ENCODE assay signal across 30 cellular contexts in the genomic region with DNA sequence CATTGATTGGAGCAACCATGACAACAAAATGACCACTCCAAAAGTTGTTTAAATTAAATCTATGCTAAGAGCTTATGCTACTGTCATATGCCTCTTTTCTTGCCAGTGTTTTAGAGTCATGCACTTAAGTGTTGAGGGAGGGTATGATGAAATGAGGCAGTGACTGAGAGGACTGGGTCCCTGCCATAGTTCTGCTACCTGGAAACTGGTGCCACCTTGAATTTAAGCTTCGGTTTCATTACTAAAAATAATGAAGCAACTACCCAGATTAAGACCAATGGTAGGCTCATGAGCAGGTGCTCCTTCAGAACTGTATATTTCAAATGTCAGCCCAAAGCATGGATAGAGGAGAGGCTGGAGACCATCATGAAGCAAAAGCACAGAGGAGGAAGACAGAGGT.
"Had no signal": no experiment of that assay in that cellular context is flagged by ENCODE, and none has a peak within 500 bp of the region (broad histone marks: within the 10 kb centered on the region; RNA-seq: fewer than 3 reads in every experiment).

No MANE protein-coding gene starts in this region.

- H3K27ac Mint-ChIP-seq: activated B cell treated with CpG ODN at 0.5 μM for 24 hours; activated CD4-positive, alpha-beta memory T cell treated with anti-CD3 and anti-CD28 coated beads, Interleukin-2, amount 10 ng/mL, durations not matched to agents 7 days and 5 days; activated CD4-positive, alpha-beta T cell treated with anti-CD3 and anti-CD28 coated beads for 36 hours; activated CD4-positive, alpha-beta T cell treated with anti-CD3 and anti-CD28 coated beads, Interleukin-2, amount 10 ng/mL, durations not matched to agents 7 days and 5 days; activated naive CD4-positive, alpha-beta T cell treated with anti-CD3 and anti-CD28 coated beads, Interleukin-2, amount 10 ng/mL, durations not matched to agents 7 days and 5 days; activated naive CD4-positive, alpha-beta T cell treated with anti-CD3 and anti-CD28 coated beads, Interleukin-2, amount 50 U/mL, for 24 hours; activated naive CD8-positive, alpha-beta T cell; activated T-cell treated with anti-CD3 and anti-CD28 coated beads, Interleukin-2, amount 50 U/mL, for 24 hours; activated T-helper 2 cell treated with anti-CD3 and anti-CD28 coated beads, Interferon-gamma antibody, Interleukin-2, Interleukin-4, amounts not matched to agents 10 μg/mL and 5 μg/mL and 100 μg/mL, durations not matched to agents 14 hours and 24 hours and 36 hours; T-helper 1 cell treated with Interleukin-12 subunit alpha and Interleukin-12 subunit beta and Interleukin-4 antibody, amounts not matched to agents 30 μg/mL and 1 μg/mL, for 36 hours; T-helper 2 cell treated with Interferon-gamma antibody and Interleukin-4, amounts not matched to agents 5 μg/mL and 100 μg/mL, for 36 hours had no signal

- H3K9me3 Mint-ChIP-seq: activated B cell treated with CpG ODN at 0.5 μM for 24 hours; activated CD4-positive, alpha-beta memory T cell treated with anti-CD3 and anti-CD28 coated beads, Interleukin-2, amount 10 ng/mL, durations not matched to agents 7 days and 5 days; activated CD4-positive, alpha-beta T cell treated with anti-CD3 and anti-CD28 coated beads, Interleukin-2, amount 10 ng/mL, durations not matched to agents 7 days and 5 days; activated naive CD4-positive, alpha-beta T cell treated with anti-CD3 and anti-CD28 coated beads, Interleukin-2, amount 10 ng/mL, durations not matched to agents 7 days and 5 days; activated T-cell treated with anti-CD3 and anti-CD28 coated beads, Interleukin-2, amount 50 U/mL, for 24 hours; activated T-helper 2 cell treated with anti-CD3 and anti-CD28 coated beads, Interferon-gamma antibody, Interleukin-2, Interleukin-4, amounts not matched to agents 10 μg/mL and 5 μg/mL and 100 μg/mL, durations not matched to agents 14 hours and 24 hours and 36 hours; T-helper 1 cell treated with Interleukin-12 subunit alpha and Interleukin-12 subunit beta and Interleukin-4 antibody, amounts not matched to agents 30 μg/mL and 1 μg/mL, for 36 hours; T-helper 2 cell treated with Interferon-gamma antibody and Interleukin-4, amounts not matched to agents 5 μg/mL and 100 μg/mL, for 36 hours had no signal

- H3K4me3 Mint-ChIP-seq: activated B cell treated with CpG ODN at 0.5 μM for 24 hours; activated CD4-positive, alpha-beta memory T cell treated with anti-CD3 and anti-CD28 coated beads, Interleukin-2, amount 10 ng/mL, durations not matched to agents 7 days and 5 days; activated CD4-positive, alpha-beta T cell treated with anti-CD3 and anti-CD28 coated beads for 36 hours; activated CD4-positive, alpha-beta T cell treated with anti-CD3 and anti-CD28 coated beads, Interleukin-2, amount 10 ng/mL, durations not matched to agents 7 days and 5 days; activated naive CD4-positive, alpha-beta T cell treated with anti-CD3 and anti-CD28 coated beads, Interleukin-2, amount 10 ng/mL, durations not matched to agents 7 days and 5 days; activated naive CD4-positive, alpha-beta T cell treated with anti-CD3 and anti-CD28 coated beads, Interleukin-2, amount 50 U/mL, for 24 hours; activated naive CD8-positive, alpha-beta T cell; activated T-cell treated with anti-CD3 and anti-CD28 coated beads, Interleukin-2, amount 50 U/mL, for 24 hours; T-helper 1 cell treated with Interleukin-12 subunit alpha and Interleukin-12 subunit beta and Interleukin-4 antibody, amounts not matched to agents 30 μg/mL and 1 μg/mL, for 36 hours; T-helper 2 cell treated with Interferon-gamma antibody and Interleukin-4, amounts not matched to agents 5 μg/mL and 100 μg/mL, for 36 hours had no signal

- H3K9me3 ChIP-seq: adrenal gland, body of pancreas, breast epithelium had no signal

- H3K27ac ChIP-seq: adrenal gland, body of pancreas, brain microvascular endothelial cell, breast epithelium, VCaP had no signal

- H3K4me1 ChIP-seq: adrenal gland, body of pancreas, breast epithelium had no signal

- ATAC-seq: activated CD4-positive, alpha-beta T cell treated with anti-CD3 and anti-CD28 coated beads for 36 hours; body of pancreas had no signal

- H3K4me3 ChIP-seq: adrenal gland, body of pancreas, breast epithelium had no signal

- H3K36me3 ChIP-seq: adrenal gland, brain microvascular endothelial cell, breast epithelium had no signal

- H3K27me3 ChIP-seq: adrenal gland, body of pancreas, brain microvascular endothelial cell, breast epithelium had no signal

- H3K27me3 Mint-ChIP-seq: activated B cell treated with CpG ODN at 0.5 μM for 24 hours; activated CD4-positive, alpha-beta memory T cell treated with anti-CD3 and anti-CD28 coated beads, Interleukin-2, amount 10 ng/mL, durations not matched to agents 7 days and 5 days; activated CD4-positive, alpha-beta T cell treated with anti-CD3 and anti-CD28 coated beads for 36 hours; activated CD4-positive, alpha-beta T cell treated with anti-CD3 and anti-CD28 coated beads, Interleukin-2, amount 10 ng/mL, durations not matched to agents 7 days and 5 days; activated naive CD4-positive, alpha-beta T cell treated with anti-CD3 and anti-CD28 coated beads, Interleukin-2, amount 10 ng/mL, durations not matched to agents 7 days and 5 days; activated naive CD8-positive, alpha-beta T cell; activated T-cell treated with anti-CD3 and anti-CD28 coated beads, Interleukin-2, amount 50 U/mL, for 24 hours had no signal

- H3K4me1 Mint-ChIP-seq: activated B cell treated with CpG ODN at 0.5 μM for 24 hours; activated CD4-positive, alpha-beta memory T cell treated with anti-CD3 and anti-CD28 coated beads, Interleukin-2, amount 10 ng/mL, durations not matched to agents 7 days and 5 days; activated CD4-positive, alpha-beta T cell treated with anti-CD3 and anti-CD28 coated beads for 36 hours; activated CD4-positive, alpha-beta T cell treated with anti-CD3 and anti-CD28 coated beads, Interleukin-2, amount 10 ng/mL, durations not matched to agents 7 days and 5 days; activated naive CD4-positive, alpha-beta T cell treated with anti-CD3 and anti-CD28 coated beads, Interleukin-2, amount 10 ng/mL, durations not matched to agents 7 days and 5 days; activated naive CD4-positive, alpha-beta T cell treated with anti-CD3 and anti-CD28 coated beads, Interleukin-2, amount 50 U/mL, for 24 hours had no signal

- H3K36me3 Mint-ChIP-seq: activated naive CD4-positive, alpha-beta T cell treated with anti-CD3 and anti-CD28 coated beads, Interleukin-2, amount 10 ng/mL, durations not matched to agents 7 days and 5 days; activated naive CD4-positive, alpha-beta T cell treated with anti-CD3 and anti-CD28 coated beads, Interleukin-2, amount 50 U/mL, for 24 hours; activated naive CD8-positive, alpha-beta T cell had no signal

- DNase-seq: activated B cell treated with CpG ODN at 0.5 μM for 24 hours; activated CD4-positive, alpha-beta memory T cell treated with anti-CD3 and anti-CD28 coated beads, Interleukin-2, amount 10 ng/mL, durations not matched to agents 7 days and 5 days; activated CD4-positive, alpha-beta T cell treated with anti-CD3 and anti-CD28 coated beads for 1 hour; activated CD4-positive, alpha-beta T cell treated with anti-CD3 and anti-CD28 coated beads for 36 hours; activated CD4-positive, alpha-beta T cell treated with anti-CD3 and anti-CD28 coated beads, Interleukin-2, amount 10 ng/mL, durations not matched to agents 7 days and 5 days; activated CD4-positive, alpha-beta T cell treated with anti-CD3 and anti-CD28 coated beads, Interleukin-2, amount 50 U/mL, for 48 hours; activated CD8-positive, alpha-beta memory T cell treated with anti-CD3 and anti-CD28 coated beads, Interleukin-2, amount 50 U/mL, for 4 hours; activated effector memory CD4-positive, alpha-beta T cell treated with Interleukin-2 at 50 U/mL for 16 hours; activated gamma-delta T cell; activated naive CD4-positive, alpha-beta T cell treated with anti-CD3 and anti-CD28 coated beads, Interleukin-2, amount 10 ng/mL, durations not matched to agents 7 days and 5 days; activated naive CD4-positive, alpha-beta T cell treated with Interleukin-2 at 50 U/mL for 16 hours; activated T-cell treated with anti-CD3 and anti-CD28 coated beads for 4 hours; activated T-cell treated with anti-CD3 and anti-CD28 coated beads, Interleukin-2, amount 50 U/mL, for 24 hours; activated T-cell treated with anti-CD3 and anti-CD28 coated beads, Interleukin-2, amount 50 U/mL, for 48 hours; amniotic stem cell; aorta; body of pancreas; brain microvascular endothelial cell; central memory CD4-positive, alpha-beta T cell; T-helper 1 cell; T-helper 2 cell; T-helper 9 cell had no signal
